Comparison of ENCODE assay signal across 8 cellular contexts in the genomic region with DNA sequence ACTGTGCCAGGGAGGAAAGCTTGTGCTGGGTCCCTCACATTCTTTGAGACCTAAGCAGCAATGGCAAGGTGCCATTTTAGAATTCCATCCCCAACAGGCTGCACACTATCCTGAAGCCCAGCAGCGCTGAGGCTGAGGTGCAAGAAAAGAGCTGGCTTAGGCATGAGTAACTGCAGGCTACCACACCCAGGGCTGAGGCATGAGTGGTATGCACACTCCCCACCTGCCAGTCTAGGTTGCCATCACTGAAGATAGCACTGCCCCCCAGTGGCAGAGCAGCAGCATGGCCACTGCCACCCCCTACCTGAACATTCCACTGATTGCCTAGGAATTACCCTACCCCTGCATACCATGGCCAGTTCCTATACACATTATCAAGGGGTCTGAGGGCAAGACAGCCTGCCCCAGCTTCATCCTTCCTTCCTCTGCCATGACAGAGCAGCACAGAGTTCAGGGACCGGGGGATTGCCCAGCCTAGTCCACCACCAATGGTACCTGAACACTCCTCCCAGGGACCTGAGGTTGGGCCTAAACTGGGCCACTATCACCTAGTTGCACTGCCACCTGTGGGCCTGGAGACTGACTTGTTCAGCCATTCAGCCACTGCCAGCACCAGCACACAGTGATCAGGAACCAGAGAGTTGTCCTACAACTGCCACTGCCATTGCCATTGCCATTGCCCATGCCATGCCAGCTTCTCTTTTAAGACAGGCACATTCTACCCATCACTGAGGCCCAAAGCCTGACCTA.
DNase-seq lines count a peak whose midpoint lies in the region; ATAC-seq and TF ChIP-seq lines count a peak whose summit lies in the region.

No MANE protein-coding gene starts in this region.

- H3K27me3 ChIP-seq in PC-9 (ENCODE audit: insufficient read depth, low read depth) (no peaks in the 10 kb centered on the region), esophagus squamous epithelium (no peaks in the 10 kb centered on the region), prostate gland (replicated peaks; ENCODE audit: insufficient read depth) (no peaks in the 10 kb centered on the region), tibial artery (no peaks in the 10 kb centered on the region)

- H3K4me1 ChIP-seq in PC-9 (replicated peaks; ENCODE audit: insufficient read depth): peaks cover 9% of the 10 kb centered on the region
- peaks cover 0 to 5% (median 3%) of the 10 kb centered on the region in 3 donors for H3K4me1 ChIP-seq in esophagus squamous epithelium
- H3K4me1 ChIP-seq in prostate gland (replicated peaks): no peaks in the 10 kb centered on the region
- no peaks in the 10 kb centered on the region for H3K4me1 ChIP-seq in tibial artery

- no CpG with 5 or more reads among the region's 2 CpGs for WGBS in esophagus squamous epithelium, 2 donors
- WGBS in prostate gland: 63% methylated on average over 1 of the region's 2 CpGs

- H3K27ac ChIP-seq in PC-9 (peak overlapping the region; percentile 11; the same call in 1 of the 2 replicates), esophagus squamous epithelium (no peak overlapping the region), prostate gland (no peak overlapping the region), tibial artery (no peak overlapping the region)

- H3K9me3 ChIP-seq in PC-9 (ENCODE audit: insufficient read depth, low read depth): peaks cover 12% of the 10 kb centered on the region
- peaks cover 0 to 13% (median 0%) of the 10 kb centered on the region in 3 donors for H3K9me3 ChIP-seq in esophagus squamous epithelium
- H3K9me3 ChIP-seq in prostate gland: no peaks in the 10 kb centered on the region
- peaks cover 0 to 14% (median 8%) of the 10 kb centered on the region in 3 donors for H3K9me3 ChIP-seq in tibial artery

- H3K4me3 ChIP-seq in PC-9 (no peak overlapping the region), esophagus squamous epithelium (no peak overlapping the region), prostate gland (no peak overlapping the region), tibial artery (no peak overlapping the region)

- ATAC-seq in GM19395 (IDR thresholded peaks at IDR 0.05; ENCODE audit: unreplicated experiment) (peak; percentile 99), HG03175 (IDR thresholded peaks at IDR 0.05; ENCODE audit: unreplicated experiment) (peak; percentile 96)

- H2AFZ ChIP-seq in PC-9: peak overlapping the region; percentile 50; the same call in 1 of the 2 replicates

- POLR2A ChIA-PET in PC-9 (lab: Charles Lee; ENCODE audit: unreplicated experiment): interaction anchor here (0.6 kb wide), 1 partner anchor 95 kb away, joined by 3 read pairs; no protein-coding TSS in a partner anchor

- H3K4me2 ChIP-seq in PC-9: peak overlapping the region; percentile 21

- intact Hi-C loops in PC-9 (cut with micrococcal nuclease; ENCODE audit: unreplicated experiment) (loop anchor here (1.0 to 10.0 kb wide), 12 partner anchors 60 to 1038 kb away; a partner anchor contains a TSS), esophagus squamous epithelium (cut with DNase I) (no loop called here), prostate gland (cut with DNase I) (no loop called here), tibial artery (cut with DNase I; ENCODE audit: low total_unique reads) (no loop called here)

- DNase-seq in GDM1 (lab: John Stamatoyannopoulos, UW) (peak; percentile 90), PC-9 (peak; percentile 86 to 90), esophagus squamous epithelium (lab: John Stamatoyannopoulos, UW) (no peak), prostate gland (ENCODE audit: low spot score) (no peak), cerebellar cortex (ENCODE audit: low spot score) (no peak), tibial artery (no peak)

- H3K36me3 ChIP-seq in PC-9 (ENCODE audit: low read depth): no peaks in the 10 kb centered on the region
- no peaks in the 10 kb centered on the region for H3K36me3 ChIP-seq in esophagus squamous epithelium
- no peaks in the 10 kb centered on the region for H3K36me3 ChIP-seq in prostate gland
- no peaks in the 10 kb centered on the region for H3K36me3 ChIP-seq in tibial artery

- CTCF ChIA-PET in PC-9 (lab: Charles Lee): interaction anchor here (0.6 to 1.1 kb wide), 4 partner anchors 401 to 495 kb away, joined by 3 to 7 read pairs (median 4); no protein-coding TSS in a partner anchor

- no peak for TF ChIP-seq POLR2A in esophagus squamous epithelium (IDR thresholded peaks at IDR 0.05)
- TF ChIP-seq POLR2A in prostate gland (IDR thresholded peaks at IDR 0.05): no peak

- H3K9me2 ChIP-seq in PC-9 (ENCODE audit: insufficient read depth): no peaks in the 10 kb centered on the region

- peak; percentile 89 for TF ChIP-seq CTCF in PC-9 (conservative IDR thresholded peaks at IDR 0.05)
- peak; percentile 44 to 93 (median 60) for TF ChIP-seq CTCF in esophagus squamous epithelium (IDR thresholded peaks at IDR 0.05)
- peak in 3 of 4 experiments; percentile 5 to 69 (median 27) for TF ChIP-seq CTCF in prostate gland (IDR thresholded peaks at IDR 0.05)
- no peak for TF ChIP-seq CTCF in tibial artery (IDR thresholded peaks at IDR 0.05)

- H4K20me1 ChIP-seq in PC-9 (ENCODE audit: insufficient read depth): no peaks in the 10 kb centered on the region

- no TSS peak for BruUV-seq in PC-9 (replicated peaks; lab: Mats Ljungman, UMichigan)

- no peaks in the 10 kb centered on the region for H3K79me2 ChIP-seq in PC-9 (ENCODE audit: low read depth)

- H3F3A ChIP-seq in PC-9 (ENCODE audit: insufficient read depth, low read depth): no peaks in the 10 kb centered on the region

Comparison
In these comparisons a context has a peak if more than half of its experiments do, and no peak if none do; other contexts are left out.
1. DNase-seq: peak in GDM1 (single experiment) and PC-9 (2 of 2); none in esophagus squamous epithelium (single experiment), prostate gland (single experiment), cerebellar cortex (single experiment) and tibial artery (0 of 2).
2. CTCF ChIP-seq: peak in PC-9 (single experiment), esophagus squamous epithelium (6 of 6) and prostate gland (3 of 4); none in tibial artery (0 of 2).